1 cellular context compared by ENCODE assay signal in the genomic region with DNA sequence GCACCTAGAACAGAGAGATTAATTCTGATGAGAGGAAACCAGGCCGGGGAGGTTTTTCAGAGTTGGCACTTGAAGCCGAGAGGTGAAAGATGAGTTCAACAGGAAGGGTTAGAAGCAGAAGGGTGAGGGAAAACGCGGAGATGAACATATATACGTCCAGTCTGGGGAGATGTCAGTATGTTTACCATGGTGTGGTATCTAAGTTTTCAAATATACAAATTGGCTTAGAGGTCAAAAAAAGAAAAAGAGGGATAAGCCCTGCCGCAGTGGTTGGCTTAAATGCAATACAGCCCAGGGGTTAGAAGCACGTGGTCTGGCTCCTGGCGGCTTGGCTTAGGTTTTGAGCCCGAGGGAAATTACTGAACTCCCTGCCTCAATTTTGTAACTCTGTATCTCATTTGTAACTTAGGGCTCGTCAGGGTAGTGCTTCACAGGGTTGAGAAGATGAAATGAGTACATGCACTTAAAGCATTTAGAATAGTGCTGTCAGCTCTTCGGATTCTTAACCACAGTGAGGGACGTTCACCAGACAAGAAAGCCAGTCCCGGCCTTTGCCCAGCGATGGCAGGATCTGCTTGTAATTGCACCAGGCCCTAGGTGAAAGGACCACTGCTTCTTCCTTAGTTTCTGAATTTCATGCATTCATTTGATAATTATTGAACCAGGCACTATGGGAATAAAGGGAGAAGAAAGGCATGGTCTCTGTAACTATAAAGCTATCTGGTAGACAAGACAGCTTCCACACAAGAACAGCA.
TF ChIP-seq lines count a peak whose summit lies in the region.

No MANE protein-coding gene starts in this region.

TF ChIP-seq in GM23338, 12 proteins besides CTCF, POLR2A, EP300 and RAD21 (continued from another document):
- TF ChIP-seq, protein P1, sequence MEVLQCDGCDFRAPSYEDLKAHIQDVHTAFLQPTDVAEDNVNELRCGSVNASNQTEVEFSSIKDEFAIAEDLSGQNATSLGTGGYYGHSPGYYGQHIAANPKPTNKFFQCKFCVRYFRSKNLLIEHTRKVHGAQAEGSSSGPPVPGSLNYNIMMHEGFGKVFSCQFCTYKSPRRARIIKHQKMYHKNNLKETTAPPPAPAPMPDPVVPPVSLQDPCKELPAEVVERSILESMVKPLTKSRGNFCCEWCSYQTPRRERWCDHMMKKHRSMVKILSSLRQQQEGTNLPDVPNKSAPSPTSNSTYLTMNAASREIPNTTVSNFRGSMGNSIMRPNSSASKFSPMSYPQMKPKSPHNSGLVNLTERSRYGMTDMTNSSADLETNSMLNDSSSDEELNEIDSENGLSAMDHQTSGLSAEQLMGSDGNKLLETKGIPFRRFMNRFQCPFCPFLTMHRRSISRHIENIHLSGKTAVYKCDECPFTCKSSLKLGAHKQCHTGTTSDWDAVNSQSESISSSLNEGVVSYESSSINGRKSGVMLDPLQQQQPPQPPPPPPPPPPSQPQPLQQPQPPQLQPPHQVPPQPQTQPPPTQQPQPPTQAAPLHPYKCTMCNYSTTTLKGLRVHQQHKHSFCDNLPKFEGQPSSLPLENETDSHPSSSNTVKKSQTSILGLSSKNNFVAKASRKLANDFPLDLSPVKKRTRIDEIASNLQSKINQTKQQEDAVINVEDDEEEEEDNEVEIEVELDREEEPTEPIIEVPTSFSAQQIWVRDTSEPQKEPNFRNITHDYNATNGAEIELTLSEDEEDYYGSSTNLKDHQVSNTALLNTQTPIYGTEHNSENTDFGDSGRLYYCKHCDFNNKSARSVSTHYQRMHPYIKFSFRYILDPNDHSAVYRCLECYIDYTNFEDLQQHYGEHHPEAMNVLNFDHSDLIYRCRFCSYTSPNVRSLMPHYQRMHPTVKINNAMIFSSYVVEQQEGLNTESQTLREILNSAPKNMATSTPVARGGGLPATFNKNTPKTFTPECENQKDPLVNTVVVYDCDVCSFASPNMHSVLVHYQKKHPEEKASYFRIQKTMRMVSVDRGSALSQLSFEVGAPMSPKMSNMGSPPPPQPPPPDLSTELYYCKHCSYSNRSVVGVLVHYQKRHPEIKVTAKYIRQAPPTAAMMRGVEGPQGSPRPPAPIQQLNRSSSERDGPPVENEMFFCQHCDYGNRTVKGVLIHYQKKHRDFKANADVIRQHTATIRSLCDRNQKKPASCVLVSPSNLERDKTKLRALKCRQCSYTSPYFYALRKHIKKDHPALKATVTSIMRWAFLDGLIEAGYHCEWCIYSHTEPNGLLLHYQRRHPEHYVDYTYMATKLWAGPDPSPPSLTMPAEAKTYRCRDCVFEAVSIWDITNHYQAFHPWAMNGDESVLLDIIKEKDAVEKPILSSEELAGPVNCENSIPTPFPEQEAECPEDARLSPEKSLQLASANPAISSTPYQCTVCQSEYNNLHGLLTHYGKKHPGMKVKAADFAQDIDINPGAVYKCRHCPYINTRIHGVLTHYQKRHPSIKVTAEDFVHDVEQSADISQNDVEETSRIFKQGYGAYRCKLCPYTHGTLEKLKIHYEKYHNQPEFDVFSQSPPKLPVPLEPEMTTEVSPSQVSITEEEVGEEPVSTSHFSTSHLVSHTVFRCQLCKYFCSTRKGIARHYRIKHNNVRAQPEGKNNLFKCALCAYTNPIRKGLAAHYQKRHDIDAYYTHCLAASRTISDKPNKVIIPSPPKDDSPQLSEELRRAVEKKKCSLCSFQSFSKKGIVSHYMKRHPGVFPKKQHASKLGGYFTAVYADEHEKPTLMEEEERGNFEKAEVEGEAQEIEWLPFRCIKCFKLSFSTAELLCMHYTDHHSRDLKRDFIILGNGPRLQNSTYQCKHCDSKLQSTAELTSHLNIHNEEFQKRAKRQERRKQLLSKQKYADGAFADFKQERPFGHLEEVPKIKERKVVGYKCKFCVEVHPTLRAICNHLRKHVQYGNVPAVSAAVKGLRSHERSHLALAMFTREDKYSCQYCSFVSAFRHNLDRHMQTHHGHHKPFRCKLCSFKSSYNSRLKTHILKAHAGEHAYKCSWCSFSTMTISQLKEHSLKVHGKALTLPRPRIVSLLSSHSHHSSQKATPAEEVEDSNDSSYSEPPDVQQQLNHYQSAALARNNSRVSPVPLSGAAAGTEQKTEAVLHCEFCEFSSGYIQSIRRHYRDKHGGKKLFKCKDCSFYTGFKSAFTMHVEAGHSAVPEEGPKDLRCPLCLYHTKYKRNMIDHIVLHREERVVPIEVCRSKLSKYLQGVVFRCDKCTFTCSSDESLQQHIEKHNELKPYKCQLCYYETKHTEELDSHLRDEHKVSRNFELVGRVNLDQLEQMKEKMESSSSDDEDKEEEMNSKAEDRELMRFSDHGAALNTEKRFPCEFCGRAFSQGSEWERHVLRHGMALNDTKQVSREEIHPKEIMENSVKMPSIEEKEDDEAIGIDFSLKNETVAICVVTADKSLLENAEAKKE (CRISPR knock-in tag; IDR thresholded peaks at IDR 0.05): no peak
- TF ChIP-seq, protein P2, sequence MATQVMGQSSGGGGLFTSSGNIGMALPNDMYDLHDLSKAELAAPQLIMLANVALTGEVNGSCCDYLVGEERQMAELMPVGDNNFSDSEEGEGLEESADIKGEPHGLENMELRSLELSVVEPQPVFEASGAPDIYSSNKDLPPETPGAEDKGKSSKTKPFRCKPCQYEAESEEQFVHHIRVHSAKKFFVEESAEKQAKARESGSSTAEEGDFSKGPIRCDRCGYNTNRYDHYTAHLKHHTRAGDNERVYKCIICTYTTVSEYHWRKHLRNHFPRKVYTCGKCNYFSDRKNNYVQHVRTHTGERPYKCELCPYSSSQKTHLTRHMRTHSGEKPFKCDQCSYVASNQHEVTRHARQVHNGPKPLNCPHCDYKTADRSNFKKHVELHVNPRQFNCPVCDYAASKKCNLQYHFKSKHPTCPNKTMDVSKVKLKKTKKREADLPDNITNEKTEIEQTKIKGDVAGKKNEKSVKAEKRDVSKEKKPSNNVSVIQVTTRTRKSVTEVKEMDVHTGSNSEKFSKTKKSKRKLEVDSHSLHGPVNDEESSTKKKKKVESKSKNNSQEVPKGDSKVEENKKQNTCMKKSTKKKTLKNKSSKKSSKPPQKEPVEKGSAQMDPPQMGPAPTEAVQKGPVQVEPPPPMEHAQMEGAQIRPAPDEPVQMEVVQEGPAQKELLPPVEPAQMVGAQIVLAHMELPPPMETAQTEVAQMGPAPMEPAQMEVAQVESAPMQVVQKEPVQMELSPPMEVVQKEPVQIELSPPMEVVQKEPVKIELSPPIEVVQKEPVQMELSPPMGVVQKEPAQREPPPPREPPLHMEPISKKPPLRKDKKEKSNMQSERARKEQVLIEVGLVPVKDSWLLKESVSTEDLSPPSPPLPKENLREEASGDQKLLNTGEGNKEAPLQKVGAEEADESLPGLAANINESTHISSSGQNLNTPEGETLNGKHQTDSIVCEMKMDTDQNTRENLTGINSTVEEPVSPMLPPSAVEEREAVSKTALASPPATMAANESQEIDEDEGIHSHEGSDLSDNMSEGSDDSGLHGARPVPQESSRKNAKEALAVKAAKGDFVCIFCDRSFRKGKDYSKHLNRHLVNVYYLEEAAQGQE (IDR thresholded peaks at IDR 0.05; ENCODE audit: unreplicated experiment): no peak
- TF ChIP-seq, protein P3, sequence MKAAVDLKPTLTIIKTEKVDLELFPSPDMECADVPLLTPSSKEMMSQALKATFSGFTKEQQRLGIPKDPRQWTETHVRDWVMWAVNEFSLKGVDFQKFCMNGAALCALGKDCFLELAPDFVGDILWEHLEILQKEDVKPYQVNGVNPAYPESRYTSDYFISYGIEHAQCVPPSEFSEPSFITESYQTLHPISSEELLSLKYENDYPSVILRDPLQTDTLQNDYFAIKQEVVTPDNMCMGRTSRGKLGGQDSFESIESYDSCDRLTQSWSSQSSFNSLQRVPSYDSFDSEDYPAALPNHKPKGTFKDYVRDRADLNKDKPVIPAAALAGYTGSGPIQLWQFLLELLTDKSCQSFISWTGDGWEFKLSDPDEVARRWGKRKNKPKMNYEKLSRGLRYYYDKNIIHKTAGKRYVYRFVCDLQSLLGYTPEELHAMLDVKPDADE (IDR thresholded peaks at IDR 0.05): no peak
- no peak for TF ChIP-seq ZNF114 (CRISPR knock-in tag; IDR thresholded peaks at IDR 0.05)
